17 cellular contexts compared by ENCODE assay signal in the genomic region with DNA sequence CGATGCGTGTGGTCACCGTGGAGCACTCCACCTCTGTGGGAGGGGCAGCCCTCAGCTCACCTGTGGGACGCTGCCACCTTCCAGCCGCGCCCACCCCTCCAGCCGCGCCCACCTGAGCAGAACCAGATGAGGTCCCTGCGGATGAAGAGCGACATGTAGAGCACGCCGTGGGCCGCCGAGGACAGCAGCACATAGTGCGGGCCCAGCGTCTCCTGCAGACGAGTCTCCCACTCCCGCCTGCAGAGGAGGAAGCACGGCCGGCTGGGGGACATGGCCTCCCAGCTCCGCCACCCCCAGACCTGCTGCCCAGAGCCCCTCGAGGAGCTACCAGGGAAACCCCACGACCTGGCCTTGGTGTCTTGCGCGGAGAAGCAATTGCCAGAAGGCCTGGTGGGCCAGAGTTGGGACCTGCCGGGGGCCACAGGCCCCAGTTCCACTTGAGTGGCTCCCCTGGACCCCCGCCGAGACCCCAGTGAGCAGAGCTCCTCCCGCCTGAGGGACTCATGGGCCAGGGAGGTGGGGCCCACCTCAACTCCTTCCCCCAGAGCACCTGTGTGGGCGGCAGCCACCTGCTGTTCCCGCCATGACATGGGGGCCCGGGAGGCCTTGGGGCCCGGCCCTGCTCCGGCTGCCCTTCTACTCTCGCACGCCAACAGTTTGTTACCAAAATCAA. TPM values are rescaled to one million over a fixed set of nuclear protein-coding genes. Genes with fewer than 3 reads are reported as not detected.
A peak's percentile ranks its signal among the peaks of the same experiment; 100 is the strongest.
DNase-seq lines count a peak whose midpoint lies in the region; ATAC-seq lines count a peak whose summit lies in the region.
"Had no signal": no experiment of that assay in that cellular context is flagged by ENCODE, and none has a peak within 500 bp of the region (broad histone marks: within the 10 kb centered on the region; RNA-seq: fewer than 3 reads in every experiment).

No MANE protein-coding gene starts in this region.

- H3K27ac Mint-ChIP-seq in activated CD4-positive, alpha-beta T cell treated with anti-CD3 and anti-CD28 coated beads, Interleukin-2, amount 10 ng/mL, durations not matched to agents 7 days and 5 days, result no peak overlapping the region
- H3K27ac Mint-ChIP-seq: CD4-positive, alpha-beta T cell; HFFc6; IgD-negative memory B cell had no signal

- WGBS in right cardiac atrium, result 94% methylated on average over 36 of the region's 36 CpGs

- H3K27ac ChIP-seq in right cardiac atrium (ENCODE audit: low read length), result no peak overlapping the region
- H3K27ac ChIP-seq: 22Rv1, A549, C4-2B had no signal

- CTCF ChIA-PET in activated CD4-positive, alpha-beta T cell treated with anti-CD3 and anti-CD28 coated beads, Interleukin-2, amount 10 ng/mL, durations not matched to agents 7 days and 5 days (lab: Charles Lee), result no interaction called here

- peaks cover 19% of the 10 kb centered on the region for H3K4me1 Mint-ChIP-seq in activated CD4-positive, alpha-beta T cell treated with anti-CD3 and anti-CD28 coated beads, Interleukin-2, amount 10 ng/mL, durations not matched to agents 7 days and 5 days

- intact Hi-C loops in Right ventricle myocardium inferior (cut with DNase I), result no loop called here
- intact Hi-C loops in right cardiac atrium (cut with DNase I), result no loop called here
- intact Hi-C loops in sciatic nerve (cut with DNase I), result no loop called here

- H3K27me3 ChIP-seq in right cardiac atrium (ENCODE audit: control insufficient read depth, insufficient read depth), result no peaks in the 10 kb centered on the region

- DNase-seq in Right ventricle myocardium inferior (ENCODE audit: missing footprints) (peak; percentile 52), right cardiac atrium (no peak), iPS-NIHi11 (ENCODE audit: low spot score) (peak; percentile 16), sciatic nerve (ENCODE audit: low spot score) (peak; percentile 53), NCI-H446 treated with DMSO at 0.1 percent for 48 hours (lab: John Stamatoyannopoulos, UW) (no peak)
- DNase-seq in activated CD4-positive, alpha-beta T cell treated with anti-CD3 and anti-CD28 coated beads, Interleukin-2, amount 10 ng/mL, durations not matched to agents 7 days and 5 days, result no peak
- no peak for DNase-seq in activated CD8-positive, alpha-beta memory T cell treated with anti-CD3 and anti-CD28 coated beads, Interleukin-2, amount 50 U/mL, for 4 hours
- DNase-seq: AML-193; Caco-2; CD4-positive, alpha-beta T cell; HFFc6 had no signal

- peaks cover 6% of the 10 kb centered on the region for H3K36me3 Mint-ChIP-seq in activated CD4-positive, alpha-beta T cell treated with anti-CD3 and anti-CD28 coated beads, Interleukin-2, amount 10 ng/mL, durations not matched to agents 7 days and 5 days (ENCODE audit: low read depth)
- H3K36me3 Mint-ChIP-seq: IgD-negative memory B cell had no signal

- POLR2A ChIA-PET in activated CD4-positive, alpha-beta T cell treated with anti-CD3 and anti-CD28 coated beads, Interleukin-2, amount 10 ng/mL, durations not matched to agents 7 days and 5 days (lab: Charles Lee), result no interaction called here

- H3K4me3 Mint-ChIP-seq in activated CD4-positive, alpha-beta T cell treated with anti-CD3 and anti-CD28 coated beads, Interleukin-2, amount 10 ng/mL, durations not matched to agents 7 days and 5 days, result no peak overlapping the region
- H3K4me3 Mint-ChIP-seq: CD4-positive, alpha-beta T cell; HFFc6; IgD-negative memory B cell had no signal

- no peaks in the 10 kb centered on the region for H3K9me3 ChIP-seq in right cardiac atrium (ENCODE audit: control insufficient read depth, low read length)
- H3K9me3 ChIP-seq: A549, Caco-2, HAP-1 had no signal

- ATAC-seq in Right ventricle myocardium inferior (no peak), right cardiac atrium (no peak), sciatic nerve (no peak)
- ATAC-seq: A549, HepG2 had no signal

- H3K4me1 ChIP-seq in right cardiac atrium (ENCODE audit: control insufficient read depth, insufficient read depth, low read length), result peaks cover 6% of the 10 kb centered on the region

- H3K27me3 Mint-ChIP-seq in activated CD4-positive, alpha-beta T cell treated with anti-CD3 and anti-CD28 coated beads, Interleukin-2, amount 10 ng/mL, durations not matched to agents 7 days and 5 days, result no peaks in the 10 kb centered on the region
- H3K27me3 Mint-ChIP-seq: CD4-positive, alpha-beta T cell; IgD-negative memory B cell had no signal

- no peaks in the 10 kb centered on the region for H3K9me3 Mint-ChIP-seq in activated CD4-positive, alpha-beta T cell treated with anti-CD3 and anti-CD28 coated beads, Interleukin-2, amount 10 ng/mL, durations not matched to agents 7 days and 5 days
- H3K9me3 Mint-ChIP-seq: CD4-positive, alpha-beta T cell; HFFc6; IgD-negative memory B cell had no signal

- H3K4me3 ChIP-seq in right cardiac atrium (ENCODE audit: low read length), result no peak overlapping the region
- H3K4me3 ChIP-seq: A549, HAP-1 had no signal

RNA-seq across cellular contexts. Expression of a gene that starts 6.5 kb away (rescaled TPM):
- 10.8 TPM for total RNA-seq in Right ventricle myocardium inferior
- total RNA-seq in right cardiac atrium, result 10 to 100 TPM in 1 of 4 donors, 1 to 10 TPM in 3; 8.8 to 12.3 (median 9.2) TPM
- polyA plus RNA-seq in right cardiac atrium, result 7.7 TPM
- total RNA-seq in sciatic nerve, result 18.0 TPM
- 10 to 100 TPM; 16.5 to 18.5 TPM for total RNA-seq in activated CD4-positive, alpha-beta T cell treated with anti-CD3 and anti-CD28 coated beads, Interleukin-2, amount 10 ng/mL, durations not matched to agents 7 days and 5 days

RNA-seq across cellular contexts. Expression of a gene that starts 22.7 kb away (rescaled TPM):
- total RNA-seq in Right ventricle myocardium inferior (71.8 TPM), right cardiac atrium (10 to 100 TPM; 50.8 to 58.5 (median 56.8) TPM), sciatic nerve (38.9 TPM)
- 63.4 TPM for polyA plus RNA-seq in right cardiac atrium
- total RNA-seq in activated CD4-positive, alpha-beta T cell treated with anti-CD3 and anti-CD28 coated beads, Interleukin-2, amount 10 ng/mL, durations not matched to agents 7 days and 5 days, result 10 to 100 TPM; 52.9 to 58.8 TPM

RNA-seq across cellular contexts. Expression of a gene that starts 22.8 kb away (rescaled TPM):
- total RNA-seq in Right ventricle myocardium inferior, result 23.7 TPM
- 10 to 100 TPM; 18.2 to 22.9 (median 20.1) TPM for total RNA-seq in right cardiac atrium
- polyA plus RNA-seq in right cardiac atrium, result 13.6 TPM
- total RNA-seq in sciatic nerve, result 39.7 TPM
- total RNA-seq in activated CD4-positive, alpha-beta T cell treated with anti-CD3 and anti-CD28 coated beads, Interleukin-2, amount 10 ng/mL, durations not matched to agents 7 days and 5 days, result 10 to 100 TPM; 59.2 to 62.3 TPM

RNA-seq across cellular contexts. Expression of a gene that starts 33.2 kb away (rescaled TPM):
- total RNA-seq in Right ventricle myocardium inferior, result 4.0 TPM
- 1 to 10 TPM; 3.2 to 4.4 (median 3.9) TPM for total RNA-seq in right cardiac atrium
- 3.7 TPM for polyA plus RNA-seq in right cardiac atrium
- total RNA-seq in sciatic nerve, result 9.9 TPM
- 10 to 100 TPM in 1 of 2 experiments, 1 to 10 TPM in 1; 9.4 to 10.8 TPM for total RNA-seq in activated CD4-positive, alpha-beta T cell treated with anti-CD3 and anti-CD28 coated beads, Interleukin-2, amount 10 ng/mL, durations not matched to agents 7 days and 5 days

RNA-seq across cellular contexts. Expression of a gene that starts 49.7 kb away (rescaled TPM):
- 22.3 TPM for total RNA-seq in Right ventricle myocardium inferior
- total RNA-seq in right cardiac atrium, result 10 to 100 TPM; 24.2 to 35.3 (median 28.6) TPM
- 23.1 TPM for polyA plus RNA-seq in right cardiac atrium
- 52.2 TPM for total RNA-seq in sciatic nerve
- 10 to 100 TPM; 72.1 to 74.5 TPM for total RNA-seq in activated CD4-positive, alpha-beta T cell treated with anti-CD3 and anti-CD28 coated beads, Interleukin-2, amount 10 ng/mL, durations not matched to agents 7 days and 5 days

Comparison
In these comparisons a context has a peak if more than half of its experiments do, and no peak if none do; other contexts are left out.
1. DNase-seq: peak in Right ventricle myocardium inferior (single experiment), iPS-NIHi11 (single experiment) and sciatic nerve (single experiment); none in right cardiac atrium (0 of 3), NCI-H446 treated with DMSO at 0.1 percent for 48 hours (single experiment), activated CD4-positive, alpha-beta T cell treated with anti-CD3 and anti-CD28 coated beads, Interleukin-2, amount 10 ng/mL, durations not matched to agents 7 days and 5 days (single experiment) and activated CD8-positive, alpha-beta memory T cell treated with anti-CD3 and anti-CD28 coated beads, Interleukin-2, amount 50 U/mL, for 4 hours (single experiment).